Comparison of ENCODE assay signal across 6 cellular contexts in genomic region chr4:26244138-26244537, GRCh38.
DNase-seq lines count a peak whose midpoint lies in the region; ATAC-seq, FAIRE-seq and TF ChIP-seq lines count a peak whose summit lies in the region.
"Not testable (repeated sequence)": the region's sequence is repeated elsewhere in the genome, so short reads cannot be mapped to it uniquely, and the experiment has no call there.

No MANE protein-coding gene starts in this region.

- intact Hi-C loops in activated CD8-positive, alpha-beta T cell treated with anti-CD3 and anti-CD28 coated beads for 36 hours (cut with micrococcal nuclease), result not testable (repeated sequence)

- CTCF ChIA-PET in activated CD8-positive, alpha-beta T cell treated with anti-CD3 and anti-CD28 coated beads for 36 hours (lab: Charles Lee), result not testable (repeated sequence)

- not testable (repeated sequence) for H3K4me1 Mint-ChIP-seq in activated CD8-positive, alpha-beta T cell treated with anti-CD3 and anti-CD28 coated beads for 36 hours (ENCODE audit: low read depth); natural killer cell treated with Interleukin-12 subunit alpha and Interleukin-12 subunit beta and Interleukin-15 and Interleukin-18, amount 100 ng/mL, for 72 hours (ENCODE audit: low read depth in 2 of 2)

- not testable (repeated sequence) for H3K27ac Mint-ChIP-seq in activated CD8-positive, alpha-beta T cell treated with anti-CD3 and anti-CD28 coated beads for 36 hours; natural killer cell treated with Interleukin-12 subunit alpha and Interleukin-12 subunit beta and Interleukin-15 and Interleukin-18, amount 100 ng/mL, for 72 hours

- FAIRE-seq in GM19239 (lab: Jason Lieb, UNC), result peak; percentile 80
- peak; percentile 57 for FAIRE-seq in RCC 7860 (lab: Jason Lieb, UNC)
- peak; percentile 89 for FAIRE-seq in frontal cortex (lab: Jason Lieb, UNC)

- ATAC-seq in activated CD8-positive, alpha-beta T cell treated with anti-CD3 and anti-CD28 coated beads for 36 hours, result peak; percentile 24
- peak; percentile 61 to 64 for ATAC-seq in natural killer cell treated with Interleukin-12 subunit alpha and Interleukin-12 subunit beta and Interleukin-15 and Interleukin-18, amount 100 ng/mL, for 72 hours

- POLR2A ChIA-PET in activated CD8-positive, alpha-beta T cell treated with anti-CD3 and anti-CD28 coated beads for 36 hours (lab: Charles Lee), result not testable (repeated sequence)

- DNase-seq in DMS53 (lab: John Stamatoyannopoulos, UW), result peak; percentile 16
- DNase-seq in GM19239 (ENCODE audit: insufficient read length, low spot score); RCC 7860 (ENCODE audit: low spot score); activated CD8-positive, alpha-beta T cell treated with anti-CD3 and anti-CD28 coated beads for 36 hours; frontal cortex (ENCODE audit: low spot score in 2 of 2); natural killer cell treated with Interleukin-12 subunit alpha and Interleukin-12 subunit beta and Interleukin-15 and Interleukin-18, amount 100 ng/mL, for 72 hours (ENCODE audit: low spot score): not testable (repeated sequence)

- not testable (repeated sequence) for H3K4me3 Mint-ChIP-seq in activated CD8-positive, alpha-beta T cell treated with anti-CD3 and anti-CD28 coated beads for 36 hours; natural killer cell treated with Interleukin-12 subunit alpha and Interleukin-12 subunit beta and Interleukin-15 and Interleukin-18, amount 100 ng/mL, for 72 hours

- not testable (repeated sequence) for H3K27me3 Mint-ChIP-seq in activated CD8-positive, alpha-beta T cell treated with anti-CD3 and anti-CD28 coated beads for 36 hours; natural killer cell treated with Interleukin-12 subunit alpha and Interleukin-12 subunit beta and Interleukin-15 and Interleukin-18, amount 100 ng/mL, for 72 hours

- H3K9me3 Mint-ChIP-seq in activated CD8-positive, alpha-beta T cell treated with anti-CD3 and anti-CD28 coated beads for 36 hours; natural killer cell treated with Interleukin-12 subunit alpha and Interleukin-12 subunit beta and Interleukin-15 and Interleukin-18, amount 100 ng/mL, for 72 hours: not testable (repeated sequence)

- not testable (repeated sequence) for TF ChIP-seq CTCF in activated CD8-positive, alpha-beta T cell treated with anti-CD3 and anti-CD28 coated beads for 36 hours (IDR thresholded peaks at IDR 0.05)

- H3K36me3 Mint-ChIP-seq in activated CD8-positive, alpha-beta T cell treated with anti-CD3 and anti-CD28 coated beads for 36 hours (ENCODE audit: low read depth); natural killer cell treated with Interleukin-12 subunit alpha and Interleukin-12 subunit beta and Interleukin-15 and Interleukin-18, amount 100 ng/mL, for 72 hours: not testable (repeated sequence)
